ENCODE assay signal across 16 cellular contexts in the genomic region with DNA sequence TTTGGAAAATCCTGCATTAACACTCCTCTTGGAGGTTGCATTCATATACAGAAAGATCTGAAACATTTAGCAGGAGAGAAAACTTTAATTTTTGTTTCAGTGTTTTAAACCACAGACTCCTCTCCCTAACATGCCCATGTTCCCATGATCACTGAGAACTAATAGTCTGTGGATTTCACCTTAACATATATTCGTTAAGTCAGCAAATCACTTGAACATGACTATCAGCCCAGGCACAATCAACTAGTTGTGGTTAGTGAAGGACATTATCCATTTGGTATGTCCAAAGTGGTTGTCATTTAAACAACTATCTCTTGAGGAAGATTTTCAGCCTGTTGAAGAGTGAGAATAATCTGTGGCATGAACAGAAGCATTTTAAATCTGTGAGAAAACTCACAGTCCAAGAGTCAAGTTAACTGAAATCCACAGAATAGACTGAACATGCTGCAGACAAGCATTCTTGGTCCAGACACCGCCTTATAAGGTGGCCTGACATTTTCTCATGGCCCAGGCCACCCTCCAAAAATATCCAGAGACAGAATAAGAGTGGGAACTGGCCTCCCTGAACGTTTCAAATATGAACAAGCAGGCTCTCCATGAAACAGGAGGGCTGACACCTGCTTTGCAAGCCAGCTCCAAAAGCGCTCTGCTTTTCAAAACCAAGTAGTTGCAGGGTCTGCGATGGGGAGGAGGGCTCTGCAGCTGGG. TPM values are rescaled to one million over a fixed set of nuclear protein-coding genes. Genes with fewer than 3 reads are reported as not detected.
DNase-seq lines count a peak whose midpoint lies in the region; ATAC-seq and TF ChIP-seq lines count a peak whose summit lies in the region.
"Had no signal": no experiment of that assay in that cellular context is flagged by ENCODE, and none has a peak within 500 bp of the region (broad histone marks: within the 10 kb centered on the region; RNA-seq: fewer than 3 reads in every experiment).

No MANE protein-coding gene starts in this region.

- H3K36me3 ChIP-seq in heart left ventricle (peaks cover 0 to 22% (median 0%) of the 10 kb centered on the region in 9 donors), rectal smooth muscle tissue (ENCODE audit: control insufficient read depth, insufficient read depth, low read length) (peaks cover 2% of the 10 kb centered on the region), PC-3 (ENCODE audit: low read depth, low read length) (no peaks in the 10 kb centered on the region), uterus (no peaks in the 10 kb centered on the region)

- no peak overlapping the region for H3K9ac ChIP-seq in rectal smooth muscle tissue (ENCODE audit: low read length)
- no peak overlapping the region for H3K9ac ChIP-seq in PC-3 (ENCODE audit: low read length)
- H3K9ac ChIP-seq: SK-N-SH had no signal

- H3K27ac ChIP-seq in heart left ventricle (peak overlapping the region in 11 of 12 donors; percentile 0 to 83 (median 67)), rectal smooth muscle tissue (ENCODE audit: low read depth, low read length) (peak overlapping the region; percentile 11), PC-3 (ENCODE audit: low read length) (no peak overlapping the region), uterus (peak overlapping the region in 1 of 2 donors; percentile 57)
- H3K27ac ChIP-seq: 22Rv1, C4-2B had no signal

- 58 to 72% (median 68%) methylated on average over 5 of the region's 5 CpGs for WGBS in heart left ventricle, 4 donors

- ATAC-seq in Right ventricle myocardium inferior (peak; percentile 36), heart left ventricle (peak; percentile 40 to 69 (median 44)), PC-3 (no peak), GM18511 (IDR thresholded peaks at IDR 0.05; ENCODE audit: unreplicated experiment) (no peak)

- H3K27me3 ChIP-seq in heart left ventricle (no peaks in the 10 kb centered on the region), rectal smooth muscle tissue (ENCODE audit: control insufficient read depth, insufficient read depth, low read length) (no peaks in the 10 kb centered on the region), PC-3 (ENCODE audit: low read length) (no peaks in the 10 kb centered on the region), uterus (no peaks in the 10 kb centered on the region)

- peaks cover 4% of the 10 kb centered on the region for H3K4me1 Mint-ChIP-seq in glutamatergic neuron (ENCODE audit: low read depth, unreplicated experiment)

- no peaks in the 10 kb centered on the region for H3F3A ChIP-seq in PC-3 (ENCODE audit: low read length, unreplicated experiment)

- H3K4me1 ChIP-seq in heart left ventricle (peaks cover 0 to 35% (median 9%) of the 10 kb centered on the region in 12 donors), rectal smooth muscle tissue (ENCODE audit: control insufficient read depth, insufficient read depth, low read length) (no peaks in the 10 kb centered on the region), PC-3 (ENCODE audit: insufficient read depth, low read length) (no peaks in the 10 kb centered on the region), uterus (no peaks in the 10 kb centered on the region)
- H3K4me1 ChIP-seq: Caco-2 had no signal

- no peaks in the 10 kb centered on the region for H4K20me1 ChIP-seq in PC-3 (ENCODE audit: low read length)

- DNase-seq in Right ventricle myocardium inferior (ENCODE audit: missing footprints) (no peak), cardiac septum (ENCODE audit: low spot score) (no peak), heart left ventricle (no peak), PC-3 (no peak), glutamatergic neuron (no peak), uterus (no peak)
- DNase-seq: NCI-H1436 treated with DMSO at 0.1 percent for 48 hours, NCI-H2081 treated with DMSO at 0.1 percent for 48 hours, NCI-H226 had no signal

- CTCF ChIA-PET in PC-3 (lab: Charles Lee): interaction anchor here (0.5 to 1.0 kb wide), 3 partner anchors 34 to 157 kb away, joined by 4 read pairs; no protein-coding TSS in a partner anchor

- H3K9me3 Mint-ChIP-seq in glutamatergic neuron (ENCODE audit: unreplicated experiment): no peaks in the 10 kb centered on the region
- H3K9me3 Mint-ChIP-seq: H9 had no signal

- no peaks in the 10 kb centered on the region for H3K79me2 ChIP-seq in PC-3 (ENCODE audit: low read length)

- no TSS peak for BruUV-seq in PC-3 (replicated peaks; lab: Mats Ljungman, UMichigan)

- H3K9me3 ChIP-seq in heart left ventricle: no peaks in the 10 kb centered on the region
- H3K9me3 ChIP-seq in PC-3 (ENCODE audit: low read length): no peaks in the 10 kb centered on the region
- no peaks in the 10 kb centered on the region for H3K9me3 ChIP-seq in uterus
- H3K9me3 ChIP-seq: Caco-2, SK-N-SH had no signal

- peak overlapping the region in 1 of 12 donors; percentile 4 for H3K4me3 ChIP-seq in heart left ventricle
- H3K4me3 ChIP-seq in rectal smooth muscle tissue (ENCODE audit: low read length): no peak overlapping the region
- H3K4me3 ChIP-seq in PC-3 (ENCODE audit: low read length): no peak overlapping the region
- no peak overlapping the region for H3K4me3 ChIP-seq in uterus

- no peak overlapping the region for H3K4me2 ChIP-seq in PC-3 (ENCODE audit: low read length)
- H3K4me2 ChIP-seq: SK-N-SH had no signal

- H3K27ac Mint-ChIP-seq in glutamatergic neuron (ENCODE audit: unreplicated experiment): no peak overlapping the region
- H3K27ac Mint-ChIP-seq: H9 had no signal

- no peak for TF ChIP-seq POLR2A in heart left ventricle (IDR thresholded peaks at IDR 0.05)
- no peak for TF ChIP-seq POLR2A in uterus (IDR thresholded peaks at IDR 0.05)

- intact Hi-C loops in Right ventricle myocardium inferior (cut with DNase I) (loop anchor here (1.0 to 2.0 kb wide), 2 partner anchors 40 to 159 kb away; a partner anchor contains a TSS), cardiac septum (cut with DNase I) (loop anchor here (1.0 to 2.0 kb wide), 2 partner anchors 40 to 160 kb away; a partner anchor contains a TSS), heart left ventricle (cut with DNase I) (loop anchor here (1.0 to 5.0 kb wide), 11 partner anchors 36 to 162 kb away; a partner anchor contains a TSS), PC-3 (cut with micrococcal nuclease) (loop anchor here (1.0 to 5.0 kb wide), 2 partner anchors 69 to 159 kb away; no protein-coding TSS in a partner anchor), uterus (cut with DNase I; ENCODE audit: low total_unique reads) (loop anchor here (2.0 kb wide), 1 partner anchor 160 kb away; no protein-coding TSS in a partner anchor)

- H3K4me3 Mint-ChIP-seq in glutamatergic neuron (ENCODE audit: unreplicated experiment): no peak overlapping the region
- H3K4me3 Mint-ChIP-seq: H9 had no signal

- H3K27me3 Mint-ChIP-seq in glutamatergic neuron (ENCODE audit: unreplicated experiment): peaks cover 7% of the 10 kb centered on the region

- no peaks in the 10 kb centered on the region for H3K36me3 Mint-ChIP-seq in glutamatergic neuron (ENCODE audit: unreplicated experiment)

- TF ChIP-seq CTCF in heart left ventricle (IDR thresholded peaks at IDR 0.05) (no peak), PC-3 (conservative IDR thresholded peaks at IDR 0.05; ENCODE audit: low read depth, low read length) (no peak), glutamatergic neuron (IDR thresholded peaks at IDR 0.05; ENCODE audit: partially characterized antibody, unreplicated experiment) (no peak), uterus (IDR thresholded peaks at IDR 0.05) (no peak)

- H2AFZ ChIP-seq in PC-3 (ENCODE audit: low read length): no peak overlapping the region

- no peaks in the 10 kb centered on the region for H3K9me2 ChIP-seq in PC-3 (replicated peaks; ENCODE audit: low read length)
- H3K9me2 ChIP-seq: SK-N-SH had no signal

- POLR2A ChIA-PET in PC-3 (lab: Charles Lee; ENCODE audit: unreplicated experiment): no interaction called here

RNA-seq across cellular contexts. Expression of a gene that starts 39.9 kb away (rescaled TPM):
- total RNA-seq in Right ventricle myocardium inferior (232 TPM), cardiac septum (192 TPM), heart left ventricle (100 to 1,000 TPM; 106 to 276 (median 170) TPM), PC-3 (2014; rRNA removed) (not detected in 2 replicates), glutamatergic neuron (ENCODE audit: unreplicated experiment) (2.1 TPM), uterus (10 to 100 TPM; 21.1 to 43.5 (median 34.7) TPM)
- polyA plus RNA-seq in heart left ventricle: 10 to 100 TPM; 78.5 to 84.1 TPM

Comparison
In these comparisons a context has a peak if more than half of its experiments do, and no peak if none do; other contexts are left out.
1. ATAC-seq: peak in Right ventricle myocardium inferior (single experiment) and heart left ventricle (4 of 4); none in PC-3 (single experiment) and GM18511 (single experiment).